ENCODE assay signal across 8 cellular contexts in genomic region chr22:32940736-32941135, GRCh38.
"Had no signal": no experiment of that assay in that cellular context is flagged by ENCODE, and none has a peak within 500 bp of the region (broad histone marks: within the 10 kb centered on the region; RNA-seq: fewer than 3 reads in every experiment).

No MANE protein-coding gene starts in this region.

- ATAC-seq: GM23338, K562 had no signal

- H2AFZ ChIP-seq: GM23338 had no signal

- H3K4me3 ChIP-seq: GM23338, K562 had no signal

- FAIRE-seq: H1, H54, K562 had no signal

- DNase-seq: H9, HCEC 1CT, IMR-90 had no signal

- H3K4me2 ChIP-seq: GM23338 had no signal

- H3K27ac ChIP-seq: HL-60 had no signal
